Comparison of ENCODE assay signal across 17 cellular contexts in genomic region chr3:177754508-177754921, GRCh38.
A peak's percentile ranks its signal among the peaks of the same experiment; 100 is the strongest.
DNase-seq lines count a peak whose midpoint lies in the region; ATAC-seq and TF ChIP-seq lines count a peak whose summit lies in the region.
"Had no signal": no experiment of that assay in that cellular context is flagged by ENCODE, and none has a peak within 500 bp of the region (broad histone marks: within the 10 kb centered on the region; RNA-seq: fewer than 3 reads in every experiment).

No MANE protein-coding gene starts in this region.

- peaks cover 14% of the 10 kb centered on the region for H3K4me1 ChIP-seq in IMR-90 (ENCODE audit: control insufficient read depth, insufficient read depth, low read length)
- peaks cover 86% of the 10 kb centered on the region for H3K4me1 ChIP-seq in parathyroid adenoma
- H3K4me1 ChIP-seq: colonic mucosa, SJSA1 had no signal

- H3K9me3 ChIP-seq in IMR-90 (ENCODE audit: control insufficient read depth, insufficient read depth, low read length) (peaks cover 3% of the 10 kb centered on the region; the same call in 1 of the 2 replicates), parathyroid adenoma (ENCODE audit: control insufficient read depth, low read length) (no peaks in the 10 kb centered on the region)
- H3K9me3 ChIP-seq: colonic mucosa, SJSA1 had no signal

- no TSS peak for BruUV-seq in IMR-90 (replicated peaks; lab: Mats Ljungman, UMichigan)

- dilution Hi-C loops in IMR-90 (cut with HindIII; ENCODE audit: low sequenced_read_pairs, unreplicated experiment) = no loop called here

- H4K8ac ChIP-seq in IMR-90 (ENCODE audit: low read depth in 2 of 2, low read length in 2 of 2) = peak overlapping the region; percentile 64 to 71; a peak in 3 of 4 replicates

- peak overlapping the region; percentile 36 for H2BK120ac ChIP-seq in IMR-90 (ENCODE audit: low read depth, low read length)

- peaks cover 68% of the 10 kb centered on the region for H3K79me2 ChIP-seq in parathyroid adenoma

- peak overlapping the region; percentile 3; the same call in 1 of the 2 replicates for H3K23ac ChIP-seq in IMR-90 (ENCODE audit: low read depth, low read length)

- peaks cover 8 to 22% of the 10 kb centered on the region in 2 donors for H3K4me1 Mint-ChIP-seq in immature natural killer cell

- CTCF ChIA-PET in IMR-90 (lab: Yijun Ruan, JAX) = no interaction called here

- TF ChIP-seq RAD21 in IMR-90 (IDR thresholded peaks at IDR 0.05; ENCODE audit: low read length) = no peak

- H2AFZ ChIP-seq in IMR-90 (replicated peaks; ENCODE audit: low read length, poor library complexity) = peak overlapping the region; percentile 73
- H2AFZ ChIP-seq in parathyroid adenoma = peak overlapping the region; percentile 40

- peak overlapping the region; percentile 77 for H3K4ac ChIP-seq in IMR-90 (ENCODE audit: low read depth, low read length)

- no peak overlapping the region for H3K27ac Mint-ChIP-seq in immature natural killer cell
- H3K27ac Mint-ChIP-seq: activated CD4-positive, alpha-beta T cell treated with anti-CD3 and anti-CD28 coated beads for 36 hours had no signal

- H3K27ac ChIP-seq in IMR-90 (ENCODE audit: insufficient read depth, low read length) (no peak overlapping the region; the same call in 1 of the 2 replicates), parathyroid adenoma (peak overlapping the region; percentile 89)
- H3K27ac ChIP-seq: colonic mucosa, SJSA1 had no signal

- H2AK5ac ChIP-seq in IMR-90 (ENCODE audit: low read depth, low read length) = peak overlapping the region; percentile 74; the same call in 1 of the 2 replicates

- peak overlapping the region; percentile 85 for H2BK20ac ChIP-seq in IMR-90 (ENCODE audit: low read depth, low read length)

- H3K36me3 Mint-ChIP-seq in immature natural killer cell = peaks cover 0 to 2% (median 0%) of the 10 kb centered on the region in 3 donors

- H4K20me1 ChIP-seq in IMR-90 (ENCODE audit: insufficient read depth, low read length) = no peaks in the 10 kb centered on the region

- H3K4me2 ChIP-seq in IMR-90 (ENCODE audit: low read depth, low read length) (no peak overlapping the region), parathyroid adenoma (ENCODE audit: low read length) (no peak overlapping the region)

- no peaks in the 10 kb centered on the region for H3K36me3 ChIP-seq in IMR-90 (ENCODE audit: control insufficient read depth, insufficient read depth, low read length)
- no peaks in the 10 kb centered on the region for H3K36me3 ChIP-seq in parathyroid adenoma (ENCODE audit: control insufficient read depth, insufficient read depth, low read length)
- H3K36me3 ChIP-seq: colonic mucosa, SJSA1 had no signal

- H3K14ac ChIP-seq in IMR-90 (replicated peaks; ENCODE audit: low read depth, low read length) = peak overlapping the region; percentile 61

- no peak overlapping the region for H2BK5ac ChIP-seq in IMR-90 (ENCODE audit: low read depth, low read length, poor library complexity, severe bottlenecking)

- H3K9ac ChIP-seq in IMR-90 (ENCODE audit: low read depth, low read length) = no peak overlapping the region
- H3K9ac ChIP-seq in parathyroid adenoma = no peak overlapping the region

- POLR2A ChIA-PET in IMR-90 (lab: Charles Lee; ENCODE audit: unreplicated experiment) = no interaction called here

- H3K9me3 Mint-ChIP-seq in immature natural killer cell = no peaks in the 10 kb centered on the region

- no peaks in the 10 kb centered on the region for H3K27me3 ChIP-seq in IMR-90 (ENCODE audit: control insufficient read depth, insufficient read depth, low read length)
- no peaks in the 10 kb centered on the region for H3K27me3 ChIP-seq in parathyroid adenoma (ENCODE audit: control insufficient read depth, insufficient read depth, low read length)
- H3K27me3 ChIP-seq: colonic mucosa, SJSA1 had no signal

- no peak for TF ChIP-seq POLR2A in IMR-90 (IDR thresholded peaks at IDR 0.05; ENCODE audit: low read depth, low read length)

- peak overlapping the region; percentile 81 for H4K5ac ChIP-seq in IMR-90 (ENCODE audit: low read depth, low read length)

- in situ Hi-C loops in IMR-90 (cut with MboI; ENCODE audit: low sequenced_read_pairs) = no loop called here
- in situ Hi-C loops in astrocyte of the spinal cord (cut with HindIII; ENCODE audit: low sequenced_read_pairs) = no loop called here

- H3K79me1 ChIP-seq in IMR-90 (ENCODE audit: low read depth in 1 of 2, low read length in 2 of 2) = no peaks in the 10 kb centered on the region

- H2BK15ac ChIP-seq in IMR-90 (ENCODE audit: low read depth, low read length) = peak overlapping the region; percentile 82

- no peak overlapping the region for H3K56ac ChIP-seq in IMR-90 (ENCODE audit: extremely low read depth, insufficient read depth, low read length)

- H2AK9ac ChIP-seq in IMR-90 (replicated peaks; ENCODE audit: low read depth, low read length, poor library complexity) = no peak overlapping the region

- no peaks in the 10 kb centered on the region for H3K9me1 ChIP-seq in IMR-90 (ENCODE audit: insufficient read depth, low read length)

- 80% methylated on average over 1 of the region's 4 CpGs; no CpG with 5 or more reads in 1 of the 2 experiments for WGBS in IMR-90 (ENCODE audit: extremely low coverage in 2 of 2, insufficient read length in 1 of 2), 2 experiments

- TF ChIP-seq CTCF in IMR-90 (conservative IDR thresholded peaks at IDR 0.05; ENCODE audit: low read depth, low read length) (no peak), astrocyte of the spinal cord (IDR thresholded peaks at IDR 0.05; ENCODE audit: low read depth, low read length) (no peak), parathyroid adenoma (IDR thresholded peaks at IDR 0.05) (no peak)

- H3K27me3 Mint-ChIP-seq in immature natural killer cell (ENCODE audit: low read depth in 3 of 3) = peaks cover 0 to 3% (median 0%) of the 10 kb centered on the region in 3 donors
- H3K27me3 Mint-ChIP-seq: activated CD4-positive, alpha-beta T cell treated with anti-CD3 and anti-CD28 coated beads for 36 hours had no signal

- no peak for DNase-seq in IMR-90
- DNase-seq in astrocyte of the spinal cord (ENCODE audit: low read depth, low spot score) = peak; percentile 45
- no peak for DNase-seq in left ventricle myocardium superior
- DNase-seq in NCI-H1092 (lab: John Stamatoyannopoulos, UW) = no peak
- no peak for DNase-seq in immature natural killer cell
- no peak for DNase-seq in GM19240 (ENCODE audit: insufficient read length, low spot score)
- no peak for DNase-seq in NCI-H2107 (lab: John Stamatoyannopoulos, UW)
- DNase-seq: activated CD4-positive, alpha-beta T cell treated with anti-CD3 and anti-CD28 coated beads for 36 hours; activated effector memory CD4-positive, alpha-beta T cell treated with anti-CD3 and anti-CD28 coated beads, Interleukin-2, amount 50 U/mL, for 16 hours; amygdala; colonic mucosa; NCI-H187 treated with DMSO at 0.1 percent for 48 hours; NCI-H510A treated with DMSO at 0.1 percent for 48 hours; stimulated activated CD4-positive, alpha-beta T cell treated with anti-CD3 and anti-CD28 coated beads, Interleukin-2, amount 100 ng/mL, for 48 hours had no signal

- intact Hi-C loops in IMR-90 (cut with micrococcal nuclease) (no loop called here), left ventricle myocardium superior (cut with micrococcal nuclease) (no loop called here)

- H3K4me3 ChIP-seq in IMR-90 (ENCODE audit: insufficient read depth, low read depth, low read length) (no peak overlapping the region), astrocyte of the spinal cord (ENCODE audit: low read depth, low read length) (no peak overlapping the region), parathyroid adenoma (ENCODE audit: low read depth, low read length) (no peak overlapping the region)
- H3K4me3 ChIP-seq: colonic mucosa, SJSA1 had no signal

- ATAC-seq in IMR-90 (ENCODE audit: low read depth) = no peak
- peak; percentile 16 for ATAC-seq in left ventricle myocardium superior

- peak overlapping the region; percentile 86 for H3K18ac ChIP-seq in IMR-90 (ENCODE audit: low read depth, low read length)

- H4K91ac ChIP-seq in IMR-90 (ENCODE audit: insufficient read depth, low read depth, low read length) = peak overlapping the region; percentile 31

- H3K4me3 Mint-ChIP-seq in immature natural killer cell = no peak overlapping the region
- H3K4me3 Mint-ChIP-seq: activated CD4-positive, alpha-beta T cell treated with anti-CD3 and anti-CD28 coated beads for 36 hours; neural crest cell had no signal

TF ChIP-seq in IMR-90, 13 proteins besides CTCF, POLR2A, EP300 and RAD21:
- TF ChIP-seq CHD1 (IDR thresholded peaks at IDR 0.05; ENCODE audit: low read depth, low read length) (no peak), RCOR1 (IDR thresholded peaks at IDR 0.05; ENCODE audit: insufficient replicate concordance, low read length) (no peak)
- TF ChIP-seq, protein P1, sequence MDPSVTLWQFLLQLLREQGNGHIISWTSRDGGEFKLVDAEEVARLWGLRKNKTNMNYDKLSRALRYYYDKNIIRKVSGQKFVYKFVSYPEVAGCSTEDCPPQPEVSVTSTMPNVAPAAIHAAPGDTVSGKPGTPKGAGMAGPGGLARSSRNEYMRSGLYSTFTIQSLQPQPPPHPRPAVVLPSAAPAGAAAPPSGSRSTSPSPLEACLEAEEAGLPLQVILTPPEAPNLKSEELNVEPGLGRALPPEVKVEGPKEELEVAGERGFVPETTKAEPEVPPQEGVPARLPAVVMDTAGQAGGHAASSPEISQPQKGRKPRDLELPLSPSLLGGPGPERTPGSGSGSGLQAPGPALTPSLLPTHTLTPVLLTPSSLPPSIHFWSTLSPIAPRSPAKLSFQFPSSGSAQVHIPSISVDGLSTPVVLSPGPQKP (IDR thresholded peaks at IDR 0.05; ENCODE audit: borderline replicate concordance, low read depth, low read length) = no peak
- TF ChIP-seq, protein P2, sequence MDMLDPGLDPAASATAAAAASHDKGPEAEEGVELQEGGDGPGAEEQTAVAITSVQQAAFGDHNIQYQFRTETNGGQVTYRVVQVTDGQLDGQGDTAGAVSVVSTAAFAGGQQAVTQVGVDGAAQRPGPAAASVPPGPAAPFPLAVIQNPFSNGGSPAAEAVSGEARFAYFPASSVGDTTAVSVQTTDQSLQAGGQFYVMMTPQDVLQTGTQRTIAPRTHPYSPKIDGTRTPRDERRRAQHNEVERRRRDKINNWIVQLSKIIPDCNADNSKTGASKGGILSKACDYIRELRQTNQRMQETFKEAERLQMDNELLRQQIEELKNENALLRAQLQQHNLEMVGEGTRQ (IDR thresholded peaks at IDR 0.05; ENCODE audit: low read depth, low read length) = no peak
TF ChIP-seq in IMR-90: peak in this region for 0.
